In genomic region chr4:141642068-141642467, GRCh38 we compare ENCODE assay signal across 1 cellular context.
TF ChIP-seq lines count a peak whose summit lies in the region.

No MANE protein-coding gene starts in this region.

TF ChIP-seq in IMR-90, 13 proteins besides CTCF, POLR2A, EP300 and RAD21 (continued from another document):
- TF ChIP-seq ELK1 (IDR thresholded peaks at IDR 0.05; ENCODE audit: borderline replicate concordance, low read depth, low read length) (no peak), CHD1 (IDR thresholded peaks at IDR 0.05; ENCODE audit: low read depth, low read length) (no peak), FOS (IDR thresholded peaks at IDR 0.05; ENCODE audit: low read depth, low read length) (no peak), BHLHE40 (IDR thresholded peaks at IDR 0.05; ENCODE audit: low read depth, low read length) (no peak), CEBPB (IDR thresholded peaks at IDR 0.05; ENCODE audit: low read depth, low read length) (no peak), USF2 (IDR thresholded peaks at IDR 0.05; ENCODE audit: low read depth, low read length) (no peak)
